ENCODE assay signal across 10 cellular contexts in genomic region chr6:156557269-156557885, GRCh38.
DNase-seq lines count a peak whose midpoint lies in the region; ATAC-seq and TF ChIP-seq lines count a peak whose summit lies in the region.
"Had no signal": no experiment of that assay in that cellular context is flagged by ENCODE, and none has a peak within 500 bp of the region (broad histone marks: within the 10 kb centered on the region; RNA-seq: fewer than 3 reads in every experiment).

No MANE protein-coding gene starts in this region.

- intact Hi-C loops in CD14-positive monocyte (cut with micrococcal nuclease): no loop called here
- intact Hi-C loops in activated CD4-positive, alpha-beta memory T cell treated with anti-CD3 and anti-CD28 coated beads for 36 hours (cut with micrococcal nuclease): no loop called here
- intact Hi-C loops in OCI-LY7 (cut with micrococcal nuclease; ENCODE audit: unreplicated experiment): loop anchor here (10.0 kb wide), 1 partner anchor 1233 kb away; no protein-coding TSS in a partner anchor

- BruUV-seq in OCI-LY7 (replicated peaks; lab: Mats Ljungman, UMichigan): no TSS peak

- H3K9me3 Mint-ChIP-seq in CD14-positive monocyte: peaks cover 0 to 17% (median 5%) of the 10 kb centered on the region in 7 donors
- peaks cover 12% of the 10 kb centered on the region for H3K9me3 Mint-ChIP-seq in activated CD4-positive, alpha-beta memory T cell treated with anti-CD3 and anti-CD28 coated beads for 36 hours

- no peak for TF ChIP-seq CTCF in CD14-positive monocyte (IDR thresholded peaks at IDR 0.05)
- TF ChIP-seq CTCF in lung (IDR thresholded peaks at IDR 0.05; ENCODE audit: control extremely low read depth, extremely low read depth): no peak
- TF ChIP-seq CTCF in OCI-LY7 (conservative IDR thresholded peaks at IDR 0.05; ENCODE audit: low read length): no peak

- no peaks in the 10 kb centered on the region for H3K36me3 Mint-ChIP-seq in CD14-positive monocyte
- peaks cover 6% of the 10 kb centered on the region for H3K36me3 Mint-ChIP-seq in activated CD4-positive, alpha-beta memory T cell treated with anti-CD3 and anti-CD28 coated beads for 36 hours
- H3K36me3 Mint-ChIP-seq: activated naive CD8-positive, alpha-beta T cell treated with anti-CD3 and anti-CD28 coated beads, Interleukin-2, amount 10 ng/mL, durations not matched to agents 7 days and 5 days had no signal

- CTCF ChIA-PET in activated CD4-positive, alpha-beta memory T cell treated with anti-CD3 and anti-CD28 coated beads for 36 hours (lab: Charles Lee): no interaction called here
- CTCF ChIA-PET in OCI-LY7 (lab: Charles Lee; ENCODE audit: unreplicated experiment): no interaction called here

- POLR2A ChIA-PET in activated CD4-positive, alpha-beta memory T cell treated with anti-CD3 and anti-CD28 coated beads for 36 hours (lab: Charles Lee): no interaction called here
- POLR2A ChIA-PET in OCI-LY7 (lab: Charles Lee): no interaction called here

- H3K27ac ChIP-seq in lung (ENCODE audit: low read depth in 1 of 2, low read length in 1 of 2) (no peak overlapping the region), OCI-LY7 (ENCODE audit: low read depth, low read length, poor library complexity, severe bottlenecking) (no peak overlapping the region)

- H3K4me1 ChIP-seq in lung (ENCODE audit: control insufficient read depth in 2 of 2, insufficient read depth in 2 of 2, low read length in 2 of 2) (no peaks in the 10 kb centered on the region), OCI-LY7 (ENCODE audit: insufficient read depth, low read length, poor library complexity, severe bottlenecking) (no peaks in the 10 kb centered on the region)

- DNase-seq in CD14-positive monocyte (ENCODE audit: low spot score) (no peak), NCI-H1092 (lab: John Stamatoyannopoulos, UW) (peak; percentile 94), amniotic epithelial cell (ENCODE audit: low read depth) (peak; percentile 7), lung (ENCODE audit: low spot score) (no peak), ecto neural progenitor cell (ENCODE audit: low spot score) (no peak), OCI-LY7 (ENCODE audit: low spot score) (no peak)
- no peak for DNase-seq in activated CD4-positive, alpha-beta memory T cell treated with anti-CD3 and anti-CD28 coated beads for 36 hours
- DNase-seq: activated naive CD8-positive, alpha-beta T cell treated with anti-CD3 and anti-CD28 coated beads, Interleukin-2, amount 10 ng/mL, durations not matched to agents 7 days and 5 days had no signal

- no peaks in the 10 kb centered on the region for H3K79me2 ChIP-seq in OCI-LY7 (ENCODE audit: insufficient read depth, low read depth, low read length)

- no peaks in the 10 kb centered on the region for H3K27me3 ChIP-seq in lung (ENCODE audit: control insufficient read depth, insufficient read depth)

- peak overlapping the region in 3 of 7 donors; percentile 17 to 47 (median 31) for H3K27ac Mint-ChIP-seq in CD14-positive monocyte
- H3K27ac Mint-ChIP-seq in activated CD4-positive, alpha-beta memory T cell treated with anti-CD3 and anti-CD28 coated beads for 36 hours: no peak overlapping the region
- H3K27ac Mint-ChIP-seq: activated naive CD8-positive, alpha-beta T cell treated with anti-CD3 and anti-CD28 coated beads, Interleukin-2, amount 10 ng/mL, durations not matched to agents 7 days and 5 days; IgD-negative memory B cell had no signal

- H4K20me1 ChIP-seq in OCI-LY7 (ENCODE audit: insufficient read depth, low read length): no peaks in the 10 kb centered on the region

- no peaks in the 10 kb centered on the region for H3K9me2 ChIP-seq in OCI-LY7 (ENCODE audit: insufficient read depth, low read length)

- H3K36me3 ChIP-seq in lung (ENCODE audit: control insufficient read depth in 2 of 2, insufficient read depth in 2 of 2, low read length in 2 of 2): no peaks in the 10 kb centered on the region
- H3K36me3 ChIP-seq in OCI-LY7 (ENCODE audit: insufficient read depth, low read length): no peaks in the 10 kb centered on the region; the same call in 1 of the 2 replicates

- H3K27me3 Mint-ChIP-seq in CD14-positive monocyte (ENCODE audit: low read depth in 3 of 3): peaks cover 0 to 3% (median 2%) of the 10 kb centered on the region in 3 donors
- peaks cover 7% of the 10 kb centered on the region for H3K27me3 Mint-ChIP-seq in activated CD4-positive, alpha-beta memory T cell treated with anti-CD3 and anti-CD28 coated beads for 36 hours

- H2AFZ ChIP-seq in OCI-LY7 (ENCODE audit: low read length): no peak overlapping the region

- H3K4me2 ChIP-seq in OCI-LY7 (ENCODE audit: low read length): no peak overlapping the region

- peak overlapping the region; percentile 20 to 80 for H3K4me3 Mint-ChIP-seq in CD14-positive monocyte
- no peak overlapping the region for H3K4me3 Mint-ChIP-seq in activated CD4-positive, alpha-beta memory T cell treated with anti-CD3 and anti-CD28 coated beads for 36 hours
- H3K4me3 Mint-ChIP-seq: activated naive CD8-positive, alpha-beta T cell treated with anti-CD3 and anti-CD28 coated beads, Interleukin-2, amount 10 ng/mL, durations not matched to agents 7 days and 5 days; IgD-negative memory B cell had no signal

- peaks cover 12% of the 10 kb centered on the region for H3K4me1 Mint-ChIP-seq in CD14-positive monocyte
- H3K4me1 Mint-ChIP-seq in activated CD4-positive, alpha-beta memory T cell treated with anti-CD3 and anti-CD28 coated beads for 36 hours (ENCODE audit: low read depth): no peaks in the 10 kb centered on the region
- H3K4me1 Mint-ChIP-seq: activated naive CD8-positive, alpha-beta T cell treated with anti-CD3 and anti-CD28 coated beads, Interleukin-2, amount 10 ng/mL, durations not matched to agents 7 days and 5 days had no signal

- ATAC-seq in lung (ENCODE audit: insufficient read depth, low FRiP score) (peak; percentile 50), HG03280 (IDR thresholded peaks at IDR 0.05; ENCODE audit: unreplicated experiment) (no peak)

- H3K4me3 ChIP-seq in lung: no peak overlapping the region
- no peak overlapping the region for H3K4me3 ChIP-seq in OCI-LY7 (ENCODE audit: low read depth, low read length, poor library complexity, severe bottlenecking)

- H3K9me3 ChIP-seq in lung (ENCODE audit: control insufficient read depth in 2 of 2, insufficient read depth in 1 of 2, low read length in 1 of 2) (no peaks in the 10 kb centered on the region), OCI-LY7 (ENCODE audit: low read length) (peaks cover 16% of the 10 kb centered on the region; the same call in 1 of the 2 replicates)

- 17 to 37% methylated on average over 10 of the region's 10 CpGs for WGBS in lung, 2 donors

Comparison
In these comparisons a context has a peak if more than half of its experiments do, and no peak if none do; other contexts are left out.
1. DNase-seq: peak in NCI-H1092 (single experiment) and amniotic epithelial cell (single experiment); none in CD14-positive monocyte (single experiment), lung (single experiment), ecto neural progenitor cell (single experiment), activated CD4-positive, alpha-beta memory T cell treated with anti-CD3 and anti-CD28 coated beads for 36 hours (single experiment) and OCI-LY7 (single experiment).